ENCODE assay signal across 13 cellular contexts in the genomic region with DNA sequence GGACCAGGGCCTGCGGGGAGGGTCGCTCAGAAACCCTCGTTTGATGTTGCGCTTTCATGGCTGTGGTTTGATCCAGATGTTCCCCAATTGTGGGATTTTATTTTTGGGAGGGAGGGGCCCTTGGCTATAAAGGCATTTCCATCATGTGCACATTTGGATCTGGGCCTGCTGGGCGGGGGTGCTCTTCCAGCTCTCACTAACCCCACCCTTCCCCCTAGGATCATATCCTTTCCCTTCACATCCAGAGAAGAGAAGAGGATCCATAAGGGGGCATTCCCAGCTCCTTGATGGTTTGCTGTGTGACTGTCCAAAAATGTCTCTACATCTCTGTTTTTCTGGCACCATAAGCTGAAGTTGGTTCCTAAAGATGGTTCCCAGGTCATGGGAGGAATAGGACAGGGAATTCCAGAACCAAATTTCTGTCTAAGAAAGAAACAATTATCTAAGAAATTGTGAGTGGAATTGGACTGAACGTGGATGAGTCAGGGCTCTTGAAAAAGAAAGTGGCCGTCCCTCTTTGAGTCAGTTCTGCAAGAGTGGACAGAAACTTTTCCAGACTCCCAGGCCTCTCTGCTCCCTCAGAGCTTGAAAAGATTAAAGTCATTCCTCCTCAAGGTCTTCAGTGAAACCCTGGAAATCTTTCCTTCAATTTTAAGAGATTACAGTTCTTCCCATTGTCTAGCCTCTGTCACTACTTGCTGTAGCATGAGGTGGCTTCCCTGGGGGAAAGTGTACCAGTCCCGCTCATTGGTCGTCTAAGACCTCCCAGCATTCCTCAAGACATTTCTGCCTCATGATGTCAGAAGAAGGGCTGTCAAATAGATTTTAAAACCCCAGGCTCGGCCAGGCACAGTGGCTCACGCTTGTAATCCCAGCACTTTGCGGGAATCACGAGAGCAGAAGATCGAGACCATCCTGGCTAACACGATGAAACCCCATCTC. TPM values are rescaled to one million over a fixed set of nuclear protein-coding genes. Genes with fewer than 3 reads are reported as not detected.
DNase-seq lines count a peak whose midpoint lies in the region; ATAC-seq, FAIRE-seq and TF ChIP-seq lines count a peak whose summit lies in the region.
"Had no signal": no experiment of that assay in that cellular context is flagged by ENCODE, and none has a peak within 500 bp of the region (broad histone marks: within the 10 kb centered on the region; RNA-seq: fewer than 3 reads in every experiment).

No MANE protein-coding gene starts in this region.

- in situ Hi-C loops in K562 (cut with MboI): no loop called here

- H3K4me2 ChIP-seq in K562 (ENCODE audit: insufficient read depth, low read length): no peak overlapping the region

- H3K4me3 ChIP-seq in K562 (no peak overlapping the region), skin epidermis (no peak overlapping the region)
- H3K4me3 ChIP-seq: dorsolateral prefrontal cortex had no signal

- no peak for ATAC-seq in K562
- ATAC-seq in HG03378 (IDR thresholded peaks at IDR 0.05; ENCODE audit: unreplicated experiment): no peak
- no peak for ATAC-seq in HG03442 (IDR thresholded peaks at IDR 0.05; ENCODE audit: unreplicated experiment)

- POLR2A ChIA-PET in K562 (lab: Yijun Ruan, JAX): interaction anchor here (0.6 to 2.5 kb wide), 5 partner anchors 13 to 1613 kb away, joined by 3 to 11 read pairs (median 3); no protein-coding TSS in a partner anchor

- H3K4me1 ChIP-seq in K562 (replicated peaks in 1 of 2; ENCODE audit: control insufficient read depth in 2 of 2, insufficient read depth in 2 of 2, low read length in 2 of 2): no peaks in the 10 kb centered on the region

- DNase-seq in EL: peak; percentile 85
- DNase-seq in K562 (ENCODE audit: extremely low read depth in 1 of 4, low spot score in 3 of 4): no peak
- peak; percentile 92 for DNase-seq in islet precursor cell
- no peak for DNase-seq in effector CD4-positive, alpha-beta T cell
- no peak for DNase-seq in NCI-H2171 treated with DMSO at 0.1 percent for 48 hours (lab: John Stamatoyannopoulos, UW)
- DNase-seq: activated naive CD4-positive, alpha-beta T cell treated with anti-CD3 and anti-CD28 coated beads, Interleukin-2, amount 50 U/mL, for 16 hours; dorsolateral prefrontal cortex; NCI-H510A treated with DMSO at 0.1 percent for 48 hours; nucleus accumbens had no signal

- no peak for TF ChIP-seq CTCF in K562 (IDR thresholded peaks at IDR 0.05 in 2 of 3, conservative IDR thresholded peaks at IDR 0.05 in 1 of 3; ENCODE audit: insufficient read depth in 2 of 3, low read depth in 1 of 3, low read length in 3 of 3)

- no peak for FAIRE-seq in K562 (lab: Jason Lieb, UNC)

- intact Hi-C loops in K562 (cut with micrococcal nuclease): no loop called here

- no peaks in the 10 kb centered on the region for H3K36me3 ChIP-seq in K562 (ENCODE audit: control insufficient read depth, insufficient read depth, low read length)

- TF ChIP-seq POLR2A in K562 (conservative IDR thresholded peaks at IDR 0.05): no peak

- H3K27me3 ChIP-seq in K562 (ENCODE audit: control insufficient read depth in 2 of 2, insufficient read depth in 2 of 2, low read length in 2 of 2): peaks cover 7 to 61% of the 10 kb centered on the region in 2 experiments; a peak in 4 of 5 replicates

- no peak overlapping the region for H3K9ac ChIP-seq in K562 (ENCODE audit: insufficient read depth in 1 of 2, low read depth in 2 of 2, low read length in 2 of 2)

- peaks cover 3% of the 10 kb centered on the region for H4K20me1 ChIP-seq in K562 (replicated peaks; ENCODE audit: control insufficient read depth, insufficient read depth, low read length)

- no peak overlapping the region for H2AFZ ChIP-seq in K562 (ENCODE audit: low read depth, low read length)

- no peaks in the 10 kb centered on the region for H3K9me3 ChIP-seq in K562 (replicated peaks; ENCODE audit: control insufficient read depth, insufficient read depth, low read depth, low read length)

- no peak for TF ChIP-seq RAD21 in K562 (CRISPR knock-in tag; conservative IDR thresholded peaks at IDR 0.05 in 1 of 2, IDR thresholded peaks at IDR 0.05 in 1 of 2)

- H3K27ac ChIP-seq in K562 (ENCODE audit: extremely low read depth, low read depth, low read length) (no peak overlapping the region), skin epidermis (peak overlapping the region in 18 of 21 experiments; percentile 10 to 83 (median 68))
- H3K27ac ChIP-seq: dorsolateral prefrontal cortex, HL-60 had no signal

- no TSS peak for BruUV-seq in K562 (replicated peaks; lab: Mats Ljungman, UMichigan)

- no peaks in the 10 kb centered on the region for H3K79me2 ChIP-seq in K562 (ENCODE audit: control insufficient read depth, insufficient read depth, low read length)

- 9% methylated on average over 15 of the region's 15 CpGs for WGBS in K562 (ENCODE audit: insufficient coverage, low coverage, missing lambda C conversion rate)

- no peaks in the 10 kb centered on the region for H3K9me1 ChIP-seq in K562 (ENCODE audit: control insufficient read depth, insufficient read depth, low read length)

- CTCF ChIA-PET in K562 (lab: Yijun Ruan, JAX; ENCODE audit: low intra/inter-chr PET ratio): interaction anchor here (0.8 kb wide), 1 partner anchor 109 kb away, joined by 3 read pairs; the partner anchor contains the start of gene HOXC5

- no peak for TF ChIP-seq EP300 in K562 (IDR thresholded peaks at IDR 0.05; ENCODE audit: low read length)

TF ChIP-seq in K562, 482 proteins besides CTCF, POLR2A, EP300 and RAD21 (continues in another document):
- TF ChIP-seq NFXL1 (CRISPR knock-in tag; IDR thresholded peaks at IDR 0.05) (no peak), ZNF589 (CRISPR knock-in tag; IDR thresholded peaks at IDR 0.05; ENCODE audit: low read depth) (no peak), SP2 (IDR thresholded peaks at IDR 0.05; ENCODE audit: extremely low read depth, low read depth, low read length, poor library complexity, severe bottlenecking) (no peak), FOXO4 (CRISPR knock-in tag; IDR thresholded peaks at IDR 0.05) (no peak), BCOR (IDR thresholded peaks at IDR 0.05) (peak; percentile 82), KDM1A (IDR thresholded peaks at IDR 0.05) (peak in 1 of 2 experiments; percentile 56; a peak in 2 of 4 replicates), ADNP (tag; IDR thresholded peaks at IDR 0.05) (0 out of 2 replicates have a peak, but pooled peaks have one; percentile 24), RBM39 (optimal IDR thresholded peaks at IDR 0.05; ENCODE audit: low read depth, low read length) (no peak), MED1 (CRISPR knock-in tag; IDR thresholded peaks at IDR 0.05; ENCODE audit: borderline replicate concordance) (no peak), ZBTB8A (IDR thresholded peaks at IDR 0.05; ENCODE audit: partially characterized antibody) (no peak), NCOA6 (IDR thresholded peaks at IDR 0.05) (no peak), CGGBP1 (CRISPR knock-in tag; IDR thresholded peaks at IDR 0.05) (no peak)
- TF ChIP-seq, protein P1, sequence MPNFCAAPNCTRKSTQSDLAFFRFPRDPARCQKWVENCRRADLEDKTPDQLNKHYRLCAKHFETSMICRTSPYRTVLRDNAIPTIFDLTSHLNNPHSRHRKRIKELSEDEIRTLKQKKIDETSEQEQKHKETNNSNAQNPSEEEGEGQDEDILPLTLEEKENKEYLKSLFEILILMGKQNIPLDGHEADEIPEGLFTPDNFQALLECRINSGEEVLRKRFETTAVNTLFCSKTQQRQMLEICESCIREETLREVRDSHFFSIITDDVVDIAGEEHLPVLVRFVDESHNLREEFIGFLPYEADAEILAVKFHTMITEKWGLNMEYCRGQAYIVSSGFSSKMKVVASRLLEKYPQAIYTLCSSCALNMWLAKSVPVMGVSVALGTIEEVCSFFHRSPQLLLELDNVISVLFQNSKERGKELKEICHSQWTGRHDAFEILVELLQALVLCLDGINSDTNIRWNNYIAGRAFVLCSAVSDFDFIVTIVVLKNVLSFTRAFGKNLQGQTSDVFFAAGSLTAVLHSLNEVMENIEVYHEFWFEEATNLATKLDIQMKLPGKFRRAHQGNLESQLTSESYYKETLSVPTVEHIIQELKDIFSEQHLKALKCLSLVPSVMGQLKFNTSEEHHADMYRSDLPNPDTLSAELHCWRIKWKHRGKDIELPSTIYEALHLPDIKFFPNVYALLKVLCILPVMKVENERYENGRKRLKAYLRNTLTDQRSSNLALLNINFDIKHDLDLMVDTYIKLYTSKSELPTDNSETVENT (CRISPR knock-in tag; IDR thresholded peaks at IDR 0.05): no peak

RNA-seq across cellular contexts. Expression of gene SMUG1, which starts 47.0 kb away (rescaled TPM):
- total RNA-seq in K562 (2011; cell fraction: chromatin; rRNA removed; ENCODE audit: low replicate concordance): 77.0 and 130 TPM in 2 replicates
- total RNA-seq in K562 (2011; cell fraction: nucleolus; rRNA removed): 72.5 and 74.4 TPM in 2 replicates
- 82.6 and 125 TPM in 2 replicates for total RNA-seq in K562 (2011; cell fraction: nucleoplasm; rRNA removed)
- total RNA-seq in K562 (2014; rRNA removed): 56.4 and 76.2 TPM in 2 replicates
- total RNA-seq in K562 (2014; rRNA removed; fragmentation: Illumina TruSeq; extraction: Trizol): 29.7 and 38.1 TPM in 2 replicates
- 42.5 and 48.4 TPM in 2 replicates for total RNA-seq in K562 (2015; rRNA removed; fragmentation: Illumina TruSeq; extraction: Trizol)
- total RNA-seq in K562 (2021): 39.4 and 42.4 TPM in 2 replicates
- 46.7 and 52.4 TPM in 2 replicates for polyA plus RNA-seq in K562 (2011; rRNA removed)
- 63.4 and 94.3 TPM in 2 replicates for polyA plus RNA-seq in K562 (2011; cell fraction: cytosol; rRNA removed)
- polyA plus RNA-seq in K562 (2011; cell fraction: nucleus; rRNA removed): 52.4 and 68.5 TPM in 2 replicates
- 46.0 and 46.7 TPM in 2 replicates for polyA plus RNA-seq in K562 (2012)
- polyA plus RNA-seq in K562 (2014; fragmentation: Illumina TruSeq; extraction: Trizol): 49.8 and 55.3 TPM in 2 replicates
- 100 to 1,000 TPM; 106 to 117 TPM for polyA plus RNA-seq in K562 (2014; fragmentation: Nextera tagmentation; extraction: Ambion mirVana)
- polyA plus RNA-seq in K562 (2014; rRNA removed): 56.6 and 84.5 TPM in 2 replicates
- polyA minus RNA-seq in K562 (2011; rRNA and poly(A)+ RNA removed): 28.5 and 29.1 TPM in 2 replicates
- polyA minus RNA-seq in K562 (2011; cell fraction: cytosol; rRNA and poly(A)+ RNA removed): 15.2 and 20.5 TPM in 2 replicates
- polyA minus RNA-seq in K562 (2011; cell fraction: nucleus; rRNA and poly(A)+ RNA removed): 27.1 and 36.1 TPM in 2 replicates

Comparison
In these comparisons a context has a peak if more than half of its experiments do, and no peak if none do; other contexts are left out.
1. DNase-seq: peak in EL (single experiment) and islet precursor cell (single experiment); none in K562 (0 of 4), effector CD4-positive, alpha-beta T cell (single experiment) and NCI-H2171 treated with DMSO at 0.1 percent for 48 hours (single experiment).